ENCODE assay signal across 14 cellular contexts in the genomic region with DNA sequence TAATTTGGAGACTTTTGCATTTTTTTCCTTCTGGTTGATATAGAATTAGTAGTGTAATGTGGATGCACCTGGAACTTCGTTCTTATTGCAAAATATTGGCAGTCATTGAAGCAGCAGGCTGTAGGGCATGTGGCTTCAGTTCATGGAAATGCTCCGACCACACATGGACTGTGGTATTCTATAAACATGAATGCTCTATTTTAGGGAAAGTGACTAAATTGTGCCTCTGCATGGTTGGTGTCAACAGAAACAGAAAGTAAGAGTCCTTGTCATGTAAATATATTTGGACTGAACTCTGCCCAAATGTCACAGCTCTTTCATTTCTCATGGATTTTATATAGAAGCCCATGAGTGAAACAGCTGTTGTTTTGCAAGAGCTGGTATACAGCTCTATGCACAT.
A peak's percentile ranks its signal among the peaks of the same experiment; 100 is the strongest.
DNase-seq lines count a peak whose midpoint lies in the region; ATAC-seq and TF ChIP-seq lines count a peak whose summit lies in the region.
"Had no signal": no experiment of that assay in that cellular context is flagged by ENCODE, and none has a peak within 500 bp of the region (broad histone marks: within the 10 kb centered on the region; RNA-seq: fewer than 3 reads in every experiment).

No MANE protein-coding gene starts in this region.

- DNase-seq in fibroblast of villous mesenchyme (ENCODE audit: low read depth) (peak; percentile 17), H9 (no peak), G401 (ENCODE audit: low spot score) (no peak), ascending aorta (ENCODE audit: low spot score in 2 of 2) (no peak), HuH-7.5 (ENCODE audit: low spot score) (no peak)
- DNase-seq: activated T-cell treated with anti-CD3 and anti-CD28 coated beads, Interleukin-2, amount 50 U/mL, for 24 hours; DND-41; H7; NCI-H1417 treated with DMSO at 0.1 percent for 48 hours; SW 1271 had no signal

- no peak overlapping the region for H2BK120ac ChIP-seq in H9 (ENCODE audit: low read depth, low read length, poor library complexity, severe bottlenecking)

- no peak overlapping the region for H4K8ac ChIP-seq in H9 (replicated peaks; ENCODE audit: insufficient read length, low read depth, low read length)

- no peaks in the 10 kb centered on the region for H3K27me3 Mint-ChIP-seq in H9 (ENCODE audit: low read depth)
- H3K27me3 Mint-ChIP-seq: activated T-cell treated with anti-CD3 and anti-CD28 coated beads, Interleukin-2, amount 50 U/mL, for 24 hours had no signal

- ATAC-seq in GM18907 (IDR thresholded peaks at IDR 0.05; ENCODE audit: unreplicated experiment) (peak; percentile 79), HG02610 (IDR thresholded peaks at IDR 0.05; ENCODE audit: unreplicated experiment) (peak; percentile 97), HG03565 (IDR thresholded peaks at IDR 0.05; ENCODE audit: unreplicated experiment) (peak; percentile 97)

- no peak overlapping the region for H2AK5ac ChIP-seq in H9 (ENCODE audit: insufficient read length, low read length)

- H3K27ac Mint-ChIP-seq in H9: no peak overlapping the region
- H3K27ac Mint-ChIP-seq: activated T-cell treated with anti-CD3 and anti-CD28 coated beads, Interleukin-2, amount 50 U/mL, for 24 hours; neural progenitor cell had no signal

- no peak overlapping the region for H3K18ac ChIP-seq in H9 (ENCODE audit: insufficient read length, low read depth, low read length)

- peaks cover 3% of the 10 kb centered on the region; the same call in 1 of the 2 replicates for H3K4me1 ChIP-seq in H9 (ENCODE audit: insufficient read depth, low read length)
- no peaks in the 10 kb centered on the region for H3K4me1 ChIP-seq in ascending aorta
- H3K4me1 ChIP-seq: neural progenitor cell had no signal

- no peaks in the 10 kb centered on the region; a peak in 1 of 4 replicates for H3K4me1 Mint-ChIP-seq in H9

- no peak overlapping the region for H2BK12ac ChIP-seq in H9 (ENCODE audit: insufficient read length, low read depth, low read length)

- H2BK5ac ChIP-seq in H9 (ENCODE audit: insufficient read length, low read length): no peak overlapping the region

- no peak overlapping the region for H4K5ac ChIP-seq in H9 (ENCODE audit: insufficient read length, low read depth, low read length)

- no peaks in the 10 kb centered on the region for H3K79me1 ChIP-seq in H9 (ENCODE audit: insufficient read depth, low read depth, low read length, poor library complexity, severe bottlenecking)

- H3K9me3 ChIP-seq in H9 (ENCODE audit: control insufficient read depth, low read depth, low read length) (no peaks in the 10 kb centered on the region), ascending aorta (no peaks in the 10 kb centered on the region)

- no peak overlapping the region for H2AFZ ChIP-seq in H9 (ENCODE audit: low read length)
- H2AFZ ChIP-seq: neural progenitor cell had no signal

- H3K23me2 ChIP-seq in H9 (ENCODE audit: insufficient read length, low read depth, low read length, poor library complexity, severe bottlenecking): no peaks in the 10 kb centered on the region

- no peak overlapping the region for H3T11ph ChIP-seq in H9 (ENCODE audit: low read length)

- no peak overlapping the region for H3K4me2 ChIP-seq in H9 (ENCODE audit: insufficient read depth, insufficient read length, low read length)
- H3K4me2 ChIP-seq: neural progenitor cell had no signal

- no peak overlapping the region for H3K23ac ChIP-seq in H9 (ENCODE audit: insufficient read length, low read depth, low read length)

- no peak overlapping the region for H4K91ac ChIP-seq in H9 (ENCODE audit: insufficient read length, low read depth, low read length)

- in situ Hi-C loops in G401 (cut with HindIII; ENCODE audit: low sequenced_read_pairs): no loop called here

- intact Hi-C loops in ascending aorta (cut with DNase I): no loop called here

- H3K14ac ChIP-seq in H9 (ENCODE audit: insufficient read depth, low read length): no peak overlapping the region

- H4K20me1 ChIP-seq in H9 (ENCODE audit: control insufficient read depth, insufficient read depth, insufficient read length): no peaks in the 10 kb centered on the region

- WGBS in H9 (ENCODE audit: extremely low coverage, insufficient read length, low lambda C conversion rate): no CpG with 5 or more reads among the region's 2 CpGs

- H3K36me3 ChIP-seq in ascending aorta: no peaks in the 10 kb centered on the region
- H3K36me3 ChIP-seq: neural progenitor cell had no signal

- no peaks in the 10 kb centered on the region for H3K79me2 ChIP-seq in H9 (ENCODE audit: insufficient read depth, low read length)

- H3K36me3 Mint-ChIP-seq in H9 (ENCODE audit: insufficient read depth in 1 of 3, low read depth in 3 of 3): no peaks in the 10 kb centered on the region
- H3K36me3 Mint-ChIP-seq: neural progenitor cell had no signal

- H3K4ac ChIP-seq in H9 (ENCODE audit: low read depth, low read length): no peak overlapping the region

- no peak overlapping the region for H3K56ac ChIP-seq in H9 (ENCODE audit: insufficient read length, low read depth, low read length)

- H3K4me3 Mint-ChIP-seq in H9: no peak overlapping the region
- H3K4me3 Mint-ChIP-seq: activated T-cell treated with anti-CD3 and anti-CD28 coated beads, Interleukin-2, amount 50 U/mL, for 24 hours; neural progenitor cell had no signal

- H3K27ac ChIP-seq in H9 (ENCODE audit: insufficient read length, low read depth, low read length) (no peak overlapping the region), ascending aorta (no peak overlapping the region)
- H3K27ac ChIP-seq: neural progenitor cell had no signal

- TF ChIP-seq CTCF in fibroblast of villous mesenchyme (IDR thresholded peaks at IDR 0.05; ENCODE audit: insufficient read depth, low read depth, low read length) (no peak), H9 (conservative IDR thresholded peaks at IDR 0.05) (no peak), ascending aorta (IDR thresholded peaks at IDR 0.05) (no peak)

- H3K9me3 Mint-ChIP-seq in H9: no peaks in the 10 kb centered on the region
- H3K9me3 Mint-ChIP-seq: activated T-cell treated with anti-CD3 and anti-CD28 coated beads, Interleukin-2, amount 50 U/mL, for 24 hours; neural progenitor cell had no signal

- H3K27me3 ChIP-seq in H9 (ENCODE audit: insufficient read depth, low read length) (no peaks in the 10 kb centered on the region), ascending aorta (no peaks in the 10 kb centered on the region)
- H3K27me3 ChIP-seq: neural progenitor cell had no signal

- H3K4me3 ChIP-seq in fibroblast of villous mesenchyme (ENCODE audit: low read depth, low read length) (no peak overlapping the region), ascending aorta (no peak overlapping the region)
- H3K4me3 ChIP-seq: neural progenitor cell had no signal

- H2BK20ac ChIP-seq in H9 (ENCODE audit: low read depth, low read length, poor library complexity, severe bottlenecking): no peak overlapping the region

- H2BK15ac ChIP-seq in H9 (ENCODE audit: low read depth, low read length): no peak overlapping the region

- H3K9ac ChIP-seq in H9 (ENCODE audit: extremely low read depth, insufficient read length, low read length): no peak overlapping the region
- H3K9ac ChIP-seq: neural progenitor cell had no signal
